10 cellular contexts compared by ENCODE assay signal in genomic region chr1:156477526-156478249, GRCh38. TPM values are rescaled to one million over a fixed set of nuclear protein-coding genes. Genes with fewer than 3 reads are reported as not detected.
A peak's percentile ranks its signal among the peaks of the same experiment; 100 is the strongest.
DNase-seq lines count a peak whose midpoint lies in the region; ATAC-seq, FAIRE-seq and TF ChIP-seq lines count a peak whose summit lies in the region.
"Had no signal": no experiment of that assay in that cellular context is flagged by ENCODE, and none has a peak within 500 bp of the region (broad histone marks: within the 10 kb centered on the region; RNA-seq: fewer than 3 reads in every experiment).

No MANE protein-coding gene starts in this region.

- H3K27ac ChIP-seq in layer of hippocampus (ENCODE audit: low read depth, low read length) (peak overlapping the region; percentile 89), substantia nigra (ENCODE audit: low read depth, low read length, poor library complexity, severe bottlenecking) (peak overlapping the region; percentile 76)

- no peak for FAIRE-seq in GM12892 (lab: Jason Lieb, UNC)
- FAIRE-seq: A204.1 had no signal

- no peaks in the 10 kb centered on the region for H3K27me3 Mint-ChIP-seq in activated T-helper 2 cell treated with anti-CD3 and anti-CD28 coated beads, Interferon-gamma antibody, Interleukin-2, Interleukin-4, amounts not matched to agents 10 μg/mL and 5 μg/mL and 100 μg/mL, durations not matched to agents 14 hours and 24 hours and 36 hours (ENCODE audit: low read depth)

- H3K27me3 ChIP-seq in layer of hippocampus (ENCODE audit: control insufficient read depth, insufficient read depth, low read length): no peaks in the 10 kb centered on the region

- intact Hi-C loops in activated T-helper 2 cell treated with anti-CD3 and anti-CD28 coated beads, Interferon-gamma antibody, Interleukin-2, Interleukin-4, amounts not matched to agents 10 μg/mL and 5 μg/mL and 100 μg/mL, durations not matched to agents 14 hours and 24 hours and 36 hours (cut with micrococcal nuclease): no loop called here

- peak; percentile 17 for DNase-seq in NCI-H2029 (lab: John Stamatoyannopoulos, UW)
- no peak for DNase-seq in NCI-H2029 treated with DMSO at 0.1 percent for 48 hours (lab: John Stamatoyannopoulos, UW)
- DNase-seq in activated T-helper 2 cell treated with anti-CD3 and anti-CD28 coated beads, Interferon-gamma antibody, Interleukin-2, Interleukin-4, amounts not matched to agents 10 μg/mL and 5 μg/mL and 100 μg/mL, durations not matched to agents 14 hours and 24 hours and 36 hours (ENCODE audit: low spot score): no peak
- peak in 12 of 49 donors; percentile 17 to 53 (median 25) for DNase-seq in substantia nigra (lab: John Stamatoyannopoulos, UW)
- no peak for DNase-seq in GM12892 (ENCODE audit: insufficient read length)
- DNase-seq: retina had no signal

- H3K4me3 Mint-ChIP-seq in activated T-helper 2 cell treated with anti-CD3 and anti-CD28 coated beads, Interferon-gamma antibody, Interleukin-2, Interleukin-4, amounts not matched to agents 10 μg/mL and 5 μg/mL and 100 μg/mL, durations not matched to agents 14 hours and 24 hours and 36 hours (ENCODE audit: low read depth): no peak overlapping the region

- peak overlapping the region; percentile 82 for H3K27ac Mint-ChIP-seq in activated T-helper 2 cell treated with anti-CD3 and anti-CD28 coated beads, Interferon-gamma antibody, Interleukin-2, Interleukin-4, amounts not matched to agents 10 μg/mL and 5 μg/mL and 100 μg/mL, durations not matched to agents 14 hours and 24 hours and 36 hours

- no peak for TF ChIP-seq POLR2A in GM12892 (IDR thresholded peaks at IDR 0.05; ENCODE audit: low read depth, low read length)

- no peak for ATAC-seq in GM18519 (IDR thresholded peaks at IDR 0.05; ENCODE audit: low FRiP score, unreplicated experiment)
- no peak for ATAC-seq in GM21423 (IDR thresholded peaks at IDR 0.05; ENCODE audit: unreplicated experiment)

- no peaks in the 10 kb centered on the region for H3K9me3 Mint-ChIP-seq in activated T-helper 2 cell treated with anti-CD3 and anti-CD28 coated beads, Interferon-gamma antibody, Interleukin-2, Interleukin-4, amounts not matched to agents 10 μg/mL and 5 μg/mL and 100 μg/mL, durations not matched to agents 14 hours and 24 hours and 36 hours

- H3K36me3 Mint-ChIP-seq in activated T-helper 2 cell treated with anti-CD3 and anti-CD28 coated beads, Interferon-gamma antibody, Interleukin-2, Interleukin-4, amounts not matched to agents 10 μg/mL and 5 μg/mL and 100 μg/mL, durations not matched to agents 14 hours and 24 hours and 36 hours (ENCODE audit: low read depth): peaks cover 93% of the 10 kb centered on the region

- H3K4me1 Mint-ChIP-seq in activated T-helper 2 cell treated with anti-CD3 and anti-CD28 coated beads, Interferon-gamma antibody, Interleukin-2, Interleukin-4, amounts not matched to agents 10 μg/mL and 5 μg/mL and 100 μg/mL, durations not matched to agents 14 hours and 24 hours and 36 hours (ENCODE audit: low read depth): peaks cover 42% of the 10 kb centered on the region

RNA-seq across cellular contexts. Expression of gene MEF2D, which starts 22.9 kb away (rescaled TPM):
- total RNA-seq in activated T-helper 2 cell treated with anti-CD3 and anti-CD28 coated beads, Interferon-gamma antibody, Interleukin-2, Interleukin-4, amounts not matched to agents 10 μg/mL and 5 μg/mL and 100 μg/mL, durations not matched to agents 14 hours and 24 hours and 36 hours: 37.9 and 42.1 TPM in 2 replicates
- 14.6 TPM for polyA plus RNA-seq in GM12892 (2012; ENCODE audit: missing spikeins)
